ENCODE assay signal across 18 cellular contexts in genomic region chr4:152369203-152369902, GRCh38.
A peak's percentile ranks its signal among the peaks of the same experiment; 100 is the strongest.
DNase-seq lines count a peak whose midpoint lies in the region; ATAC-seq, FAIRE-seq and TF ChIP-seq lines count a peak whose summit lies in the region.
"Had no signal": no experiment of that assay in that cellular context is flagged by ENCODE, and none has a peak within 500 bp of the region (broad histone marks: within the 10 kb centered on the region; RNA-seq: fewer than 3 reads in every experiment).

No MANE protein-coding gene starts in this region.

- RAD21 ChIA-PET in GM12878 (lab: Charles Lee; ENCODE audit: unreplicated experiment), result interaction anchor here (0.7 to 3.2 kb wide), 4 partner anchors 10 to 20 kb away, joined by 3 to 20 read pairs (median 4); no protein-coding TSS in a partner anchor

- H3K9me3 ChIP-seq in heart left ventricle (peaks cover 0 to 6% (median 0%) of the 10 kb centered on the region in 12 donors), GM12878 (replicated peaks; ENCODE audit: control insufficient read depth, insufficient read depth, low read length) (no peaks in the 10 kb centered on the region; the same call in 2 of the 3 replicates), Karpas-422 (ENCODE audit: low read length) (no peaks in the 10 kb centered on the region)
- H3K9me3 ChIP-seq: body of pancreas, gastroesophageal sphincter, Peyer's patch had no signal

- no peak for FAIRE-seq in GM12878 (lab: Jason Lieb, UNC)

- H3K27ac ChIP-seq in heart left ventricle, result no peak overlapping the region
- no peak overlapping the region for H3K27ac ChIP-seq in GM12878 (ENCODE audit: control insufficient read depth, insufficient read depth)
- H3K27ac ChIP-seq in Karpas-422 (ENCODE audit: low read length), result no peak overlapping the region
- H3K27ac ChIP-seq: body of pancreas, gastroesophageal sphincter, KMS-11, Peyer's patch, right atrium auricular region, stomach had no signal

- ATAC-seq in heart left ventricle (peak in 3 of 4 donors; percentile 38 to 59 (median 46)), GM12878 (no peak)
- ATAC-seq: body of pancreas, gastroesophageal sphincter, GM23338 had no signal

- H2AFZ ChIP-seq in GM12878 (ENCODE audit: control insufficient read depth, low read depth, low read length), result no peak overlapping the region
- no peak overlapping the region for H2AFZ ChIP-seq in Karpas-422 (ENCODE audit: low read length)
- H2AFZ ChIP-seq: GM23338 had no signal

- TF ChIP-seq RAD21 in GM12878 (IDR thresholded peaks at IDR 0.05; ENCODE audit: insufficient read depth, low read depth, low read length), result no peak

- DNase-seq in NCI-H1436 treated with DMSO at 0.1 percent for 48 hours (lab: John Stamatoyannopoulos, UW) (peak; percentile 26), NCI-H1436 (lab: John Stamatoyannopoulos, UW) (no peak), heart left ventricle (no peak), cardiac septum (ENCODE audit: low spot score) (no peak), GM12878 (ENCODE audit: low read depth, low spot score) (no peak), superior temporal gyrus (ENCODE audit: extremely low spot score) (peak; percentile 42), NCI-H526 treated with DMSO at 0.1 percent for 48 hours (lab: John Stamatoyannopoulos, UW) (no peak), Karpas-422 (no peak)
- DNase-seq: activated CD4-positive, alpha-beta T cell treated with anti-CD3 and anti-CD28 coated beads for 48 hours; body of pancreas; endodermal cell; Peyer's patch; stomach had no signal

- peaks cover 0 to 8% (median 0%) of the 10 kb centered on the region in 9 donors for H3K36me3 ChIP-seq in heart left ventricle
- H3K36me3 ChIP-seq in GM12878 (ENCODE audit: control insufficient read depth in 2 of 2, insufficient read depth in 2 of 2, low read length in 1 of 2), result peaks cover 0 to 3% of the 10 kb centered on the region in 2 experiments; a peak in 1 of 4 replicates
- H3K36me3 ChIP-seq in Karpas-422 (ENCODE audit: insufficient read depth, low read length), result no peaks in the 10 kb centered on the region
- H3K36me3 ChIP-seq: gastroesophageal sphincter, Peyer's patch, right atrium auricular region, stomach had no signal

- H3K9ac ChIP-seq in GM12878 (ENCODE audit: control insufficient read depth, insufficient read depth, low read length) (no peak overlapping the region), Karpas-422 (ENCODE audit: low read length) (no peak overlapping the region)
- H3K9ac ChIP-seq: KMS-11 had no signal

- no peak for TF ChIP-seq POLR2A in heart left ventricle (IDR thresholded peaks at IDR 0.05)
- TF ChIP-seq POLR2A in GM12878 (IDR thresholded peaks at IDR 0.05; ENCODE audit: low read depth, low read length), result no peak

- WGBS in heart left ventricle, 4 donors, result 64 to 74% (median 70%) methylated on average over 8 of the region's 8 CpGs
- WGBS in GM12878 (ENCODE audit: insufficient coverage, insufficient replicate concordance, low lambda C conversion rate, missing lambda C conversion rate), result 28% methylated on average over 8 of the region's 8 CpGs

- no TSS peak for BruUV-seq in GM12878 (replicated peaks; lab: Mats Ljungman, UMichigan)

- in situ Hi-C loops in GM12878 (cut with MboI), result no loop called here

- SMC1A ChIA-PET in GM12878 (lab: Charles Lee; ENCODE audit: uncharacterized antibody, unreplicated experiment), result interaction anchor here (0.8 to 2.0 kb wide), 8 partner anchors 9 to 483 kb away, joined by 3 to 6 read pairs (median 4); no protein-coding TSS in a partner anchor

- CTCF ChIA-PET in GM12878 (lab: Yijun Ruan, JAX), result interaction anchor here (0.5 to 2.6 kb wide), 10 partner anchors 10 to 1005 kb away, joined by 3 to 11 read pairs (median 4); no protein-coding TSS in a partner anchor

- H4K20me1 ChIP-seq in GM12878 (ENCODE audit: control insufficient read depth, insufficient read depth), result no peaks in the 10 kb centered on the region
- H4K20me1 ChIP-seq in Karpas-422 (ENCODE audit: insufficient read depth, low read depth, low read length), result peaks cover 51% of the 10 kb centered on the region

- no peaks in the 10 kb centered on the region for H3K9me2 ChIP-seq in Karpas-422 (replicated peaks; ENCODE audit: insufficient read depth, low read length)

- no peak for TF ChIP-seq CTCF in heart left ventricle (IDR thresholded peaks at IDR 0.05)
- no peak for TF ChIP-seq CTCF in GM12878 (IDR thresholded peaks at IDR 0.05 in 2 of 3, conservative IDR thresholded peaks at IDR 0.05 in 1 of 3; ENCODE audit: control insufficient read depth in 2 of 3, extremely low read depth in 1 of 3, insufficient read depth in 1 of 3, low read depth in 3 of 3, low read length in 3 of 3)

- TF ChIP-seq EP300 in GM12878 (IDR thresholded peaks at IDR 0.05; ENCODE audit: borderline replicate concordance in 1 of 2, control insufficient read depth in 1 of 2, low read depth in 2 of 2, low read length in 2 of 2), result no peak

- H3K79me2 ChIP-seq in GM12878 (ENCODE audit: control insufficient read depth, insufficient read depth, low read length), result peaks cover 12% of the 10 kb centered on the region
- H3K79me2 ChIP-seq in Karpas-422 (ENCODE audit: low read length), result no peaks in the 10 kb centered on the region

- POLR2A ChIA-PET in GM12878 (lab: Charles Lee), result interaction anchor here (1.6 kb wide), 1 partner anchor 11 kb away, joined by 3 read pairs; no protein-coding TSS in a partner anchor

- no peak overlapping the region for H3K4me2 ChIP-seq in GM12878 (ENCODE audit: control insufficient read depth, insufficient read depth)
- no peak overlapping the region for H3K4me2 ChIP-seq in Karpas-422 (ENCODE audit: low read depth, low read length, poor library complexity, severe bottlenecking)
- H3K4me2 ChIP-seq: GM23338, KMS-11 had no signal

- H3K4me3 ChIP-seq in heart left ventricle (no peak overlapping the region), GM12878 (no peak overlapping the region), Karpas-422 (ENCODE audit: low read length) (no peak overlapping the region)
- H3K4me3 ChIP-seq: body of pancreas, gastroesophageal sphincter, GM23338, lung, Peyer's patch, right atrium auricular region, stomach had no signal

- H3K27me3 ChIP-seq in heart left ventricle (no peaks in the 10 kb centered on the region), GM12878 (replicated peaks in 1 of 2; ENCODE audit: control insufficient read depth in 2 of 2, insufficient read depth in 2 of 2, low read length in 1 of 2) (no peaks in the 10 kb centered on the region), Karpas-422 (ENCODE audit: low read length) (no peaks in the 10 kb centered on the region)
- H3K27me3 ChIP-seq: body of pancreas, gastroesophageal sphincter, Peyer's patch, right atrium auricular region, stomach had no signal

- intact Hi-C loops in heart left ventricle (cut with DNase I), result loop anchor here in 2 of 10 donors (10.0 kb wide), 1 partner anchor 325 kb away; no protein-coding TSS in a partner anchor
- intact Hi-C loops in cardiac septum (cut with DNase I), result no loop called here
- intact Hi-C loops in GM12878 (cut with micrococcal nuclease; ENCODE audit: unreplicated experiment), result no loop called here

- peaks cover 0 to 28% (median 3%) of the 10 kb centered on the region in 12 donors for H3K4me1 ChIP-seq in heart left ventricle
- peaks cover 15% of the 10 kb centered on the region for H3K4me1 ChIP-seq in GM12878 (ENCODE audit: control insufficient read depth, insufficient read depth, low read length)
- H3K4me1 ChIP-seq in Karpas-422 (ENCODE audit: low read length), result no peaks in the 10 kb centered on the region
- H3K4me1 ChIP-seq: body of pancreas, Peyer's patch, right atrium auricular region had no signal

TF ChIP-seq in GM12878, 131 proteins besides CTCF, POLR2A, EP300 and RAD21:
- TF ChIP-seq JUNB (IDR thresholded peaks at IDR 0.05) (peak; percentile 67), MXI1 (IDR thresholded peaks at IDR 0.05; ENCODE audit: low read depth, low read length) (no peak)

Comparison
In these comparisons a context has a peak if more than half of its experiments do, and no peak if none do; other contexts are left out.
1. DNase-seq: peak in NCI-H1436 treated with DMSO at 0.1 percent for 48 hours (single experiment) and superior temporal gyrus (single experiment); none in NCI-H1436 (single experiment), heart left ventricle (0 of 5), cardiac septum (single experiment), GM12878 (single experiment), NCI-H526 treated with DMSO at 0.1 percent for 48 hours (single experiment) and Karpas-422 (single experiment).